Comparison of ENCODE assay signal across 1 cellular context in the genomic region with DNA sequence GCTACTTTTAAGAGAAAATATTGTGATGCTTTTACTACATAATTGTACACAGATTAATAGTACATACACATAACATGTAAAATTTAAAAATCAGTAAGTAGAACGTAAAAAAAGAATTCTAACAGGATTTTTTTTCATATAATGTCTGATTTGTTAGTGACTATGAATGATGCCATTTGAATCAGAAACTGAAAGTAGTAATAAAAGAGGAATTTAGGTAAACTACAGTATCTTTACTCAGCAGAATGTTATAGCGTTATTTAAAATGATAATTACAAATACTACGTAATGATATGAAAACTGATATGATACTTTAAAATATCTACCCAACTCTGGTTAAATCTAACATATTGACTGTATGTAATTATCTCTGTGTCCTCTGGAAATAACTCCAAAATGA.
TF ChIP-seq lines count a peak whose summit lies in the region.

No MANE protein-coding gene starts in this region.

TF ChIP-seq in SK-N-SH, 30 proteins besides CTCF, POLR2A, EP300 and RAD21 (continued from another document):
- TF ChIP-seq, protein P1, sequence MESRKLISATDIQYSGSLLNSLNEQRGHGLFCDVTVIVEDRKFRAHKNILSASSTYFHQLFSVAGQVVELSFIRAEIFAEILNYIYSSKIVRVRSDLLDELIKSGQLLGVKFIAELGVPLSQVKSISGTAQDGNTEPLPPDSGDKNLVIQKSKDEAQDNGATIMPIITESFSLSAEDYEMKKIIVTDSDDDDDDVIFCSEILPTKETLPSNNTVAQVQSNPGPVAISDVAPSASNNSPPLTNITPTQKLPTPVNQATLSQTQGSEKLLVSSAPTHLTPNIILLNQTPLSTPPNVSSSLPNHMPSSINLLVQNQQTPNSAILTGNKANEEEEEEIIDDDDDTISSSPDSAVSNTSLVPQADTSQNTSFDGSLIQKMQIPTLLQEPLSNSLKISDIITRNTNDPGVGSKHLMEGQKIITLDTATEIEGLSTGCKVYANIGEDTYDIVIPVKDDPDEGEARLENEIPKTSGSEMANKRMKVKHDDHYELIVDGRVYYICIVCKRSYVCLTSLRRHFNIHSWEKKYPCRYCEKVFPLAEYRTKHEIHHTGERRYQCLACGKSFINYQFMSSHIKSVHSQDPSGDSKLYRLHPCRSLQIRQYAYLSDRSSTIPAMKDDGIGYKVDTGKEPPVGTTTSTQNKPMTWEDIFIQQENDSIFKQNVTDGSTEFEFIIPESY (IDR thresholded peaks at IDR 0.05; ENCODE audit: borderline replicate concordance, low read depth): no peak
- TF ChIP-seq SIN3A (IDR thresholded peaks at IDR 0.05; ENCODE audit: borderline replicate concordance, low read depth, low read length): no peak
